19 cellular contexts compared by ENCODE assay signal in the genomic region with DNA sequence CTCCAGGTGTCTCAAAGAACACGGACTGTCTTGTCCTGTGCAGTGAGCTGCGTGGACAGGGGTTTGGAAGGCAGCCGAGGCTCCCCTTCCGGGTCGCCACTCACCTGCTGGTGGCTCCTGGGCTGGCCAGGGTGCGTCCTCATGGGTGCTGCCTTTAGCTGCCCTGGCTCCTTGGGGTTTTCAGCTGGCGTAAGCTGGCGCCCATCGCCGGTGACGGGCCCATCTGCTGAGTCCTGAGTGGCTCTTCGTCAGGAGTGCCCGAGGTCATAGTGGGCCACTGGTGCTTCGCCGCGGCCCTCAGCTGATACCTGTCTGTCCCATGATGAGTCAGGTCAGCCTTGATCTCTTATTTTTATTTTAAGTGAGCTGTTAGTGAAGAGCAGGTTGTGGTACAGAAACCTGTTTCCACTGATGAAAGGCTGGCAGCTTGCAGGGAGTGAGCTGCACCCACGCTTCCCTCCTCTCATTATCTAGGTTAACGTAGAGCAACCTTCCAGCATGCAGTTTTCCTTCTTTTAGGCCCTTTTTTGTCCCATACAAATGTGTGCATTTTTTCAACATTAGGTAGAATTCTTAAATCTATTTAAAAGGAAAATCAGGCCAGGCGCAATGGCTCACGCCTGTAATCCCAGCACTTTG. TPM values are rescaled to one million over a fixed set of nuclear protein-coding genes. Genes with fewer than 3 reads are reported as not detected.
"Had no signal": no experiment of that assay in that cellular context is flagged by ENCODE, and none has a peak within 500 bp of the region (broad histone marks: within the 10 kb centered on the region; RNA-seq: fewer than 3 reads in every experiment).

No MANE protein-coding gene starts in this region.

- DNase-seq: activated CD4-positive, alpha-beta T cell treated with anti-CD3 and anti-CD28 coated beads, Interleukin-2, amount 10 ng/mL, durations not matched to agents 7 days and 5 days; activated CD8-positive, alpha-beta memory T cell treated with anti-CD3 and anti-CD28 coated beads for 24 hours; activated gamma-delta T cell treated with Interleukin-2 at 50 U/mL for 16 hours; activated T-cell treated with anti-CD3 and anti-CD28 coated beads, Interleukin-2, amount 50 U/mL, for 72 hours; amniotic stem cell; endodermal cell; foreskin fibroblast; hypothalamus; islet precursor cell; mesendoderm; stimulated activated CD4-positive, alpha-beta T cell treated with anti-CD3 and anti-CD28 coated beads, Interleukin-12 subunit alpha, Interleukin-12 subunit beta, amount 100 ng/mL, for 4 hours; stimulated activated CD4-positive, alpha-beta T cell treated with anti-CD3 and anti-CD28 coated beads, Interleukin-1b, Interleukin-23, amount 100 ng/mL, for 48 hours had no signal

RNA-seq across cellular contexts. Expression of gene NLRP9, which starts 44.7 kb away (rescaled TPM):
- total RNA-seq: activated CD4-positive, alpha-beta T cell treated with anti-CD3 and anti-CD28 coated beads, Interleukin-2, amount 10 ng/mL, durations not matched to agents 7 days and 5 days; activated T-cell treated with anti-CD3 and anti-CD28 coated beads, Interleukin-2, amount 50 U/mL, for 72 hours; cardiac muscle cell; endodermal cell; glomerular endothelial cell; left lobe of liver; naive thymus-derived CD8-positive, alpha-beta T cell; ovary; T-helper 1 cell treated with Interleukin-12 subunit alpha and Interleukin-12 subunit beta and Interleukin-4 antibody, amounts not matched to agents 30 ng/mL and 1 ng/mL, for 36 hours; tibial nerve had no signal
